ENCODE assay signal across 19 cellular contexts in the genomic region with DNA sequence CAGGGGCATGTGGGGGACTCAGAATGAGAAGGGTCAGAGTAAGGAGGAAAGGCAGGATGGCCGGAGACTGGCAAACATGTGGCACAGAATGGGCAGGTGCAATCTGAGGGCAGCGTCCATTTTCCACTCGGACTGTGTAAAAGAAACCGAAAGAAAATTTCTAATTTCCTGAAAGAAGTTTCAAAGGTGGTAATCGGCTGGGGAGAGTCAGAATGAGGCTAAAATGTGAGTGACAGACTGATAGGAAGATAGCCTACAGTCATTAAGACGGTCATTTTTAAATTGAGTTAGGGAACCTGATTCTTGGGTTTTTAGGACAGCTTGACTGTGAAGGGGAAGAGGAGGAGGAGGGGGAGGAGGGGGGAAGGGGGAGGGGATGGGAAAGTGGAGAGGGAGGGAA. TPM values are rescaled to one million over a fixed set of nuclear protein-coding genes. Genes with fewer than 3 reads are reported as not detected.
A peak's percentile ranks its signal among the peaks of the same experiment; 100 is the strongest.
DNase-seq lines count a peak whose midpoint lies in the region; ATAC-seq and FAIRE-seq lines count a peak whose summit lies in the region.
"Had no signal": no experiment of that assay in that cellular context is flagged by ENCODE, and none has a peak within 500 bp of the region (broad histone marks: within the 10 kb centered on the region; RNA-seq: fewer than 3 reads in every experiment).

No MANE protein-coding gene starts in this region.

- no peak for DNase-seq in activated T-cell treated with anti-CD3 and anti-CD28 coated beads, Interleukin-2, amount 50 U/mL, for 24 hours
- no peak for DNase-seq in activated T-cell treated with anti-CD3 and anti-CD28 coated beads for 4 hours
- peak; percentile 14 for DNase-seq in GM19239 (ENCODE audit: insufficient read length, low spot score)
- no peak for DNase-seq in activated naive CD8-positive, alpha-beta T cell treated with anti-CD3 and anti-CD28 coated beads for 36 hours
- no peak for DNase-seq in stimulated activated effector memory CD8-positive, alpha-beta T cell treated with anti-CD3 and anti-CD28 coated beads, Interleukin-12 subunit alpha, Interleukin-12 subunit beta, amount 100 ng/mL, for 72 hours (ENCODE audit: low spot score in 2 of 2)
- DNase-seq in NCI-H524 treated with DMSO at 0.1 percent for 48 hours (lab: John Stamatoyannopoulos, UW), result no peak
- no peak for DNase-seq in NCI-H510A (lab: John Stamatoyannopoulos, UW)
- DNase-seq: ACHN, adrenal gland, COR-L47, mesenchymal stem cell, NCI-H2081, NCI-H69, PC-9 had no signal

- FAIRE-seq in GM19239 (lab: Jason Lieb, UNC), result peak; percentile 69
- FAIRE-seq: HepG2, keratinocyte, urothelium cell line had no signal

- no peak overlapping the region for H3K4me3 Mint-ChIP-seq in activated T-cell treated with anti-CD3 and anti-CD28 coated beads, Interleukin-2, amount 50 U/mL, for 24 hours
- H3K4me3 Mint-ChIP-seq in activated naive CD8-positive, alpha-beta T cell treated with anti-CD3 and anti-CD28 coated beads for 36 hours, result no peak overlapping the region
- no peak overlapping the region for H3K4me3 Mint-ChIP-seq in stimulated activated effector memory CD8-positive, alpha-beta T cell treated with anti-CD3 and anti-CD28 coated beads, Interleukin-12 subunit alpha, Interleukin-12 subunit beta, amount 100 ng/mL, for 72 hours
- H3K4me3 Mint-ChIP-seq: neural crest cell had no signal

- H3K27me3 Mint-ChIP-seq in activated T-cell treated with anti-CD3 and anti-CD28 coated beads, Interleukin-2, amount 50 U/mL, for 24 hours, result no peaks in the 10 kb centered on the region
- H3K27me3 Mint-ChIP-seq in activated naive CD8-positive, alpha-beta T cell treated with anti-CD3 and anti-CD28 coated beads for 36 hours, result no peaks in the 10 kb centered on the region

- peaks cover 70% of the 10 kb centered on the region for H3K36me3 Mint-ChIP-seq in activated T-cell treated with anti-CD3 and anti-CD28 coated beads, Interleukin-2, amount 50 U/mL, for 24 hours (ENCODE audit: low read depth)
- peaks cover 21% of the 10 kb centered on the region for H3K36me3 Mint-ChIP-seq in activated naive CD8-positive, alpha-beta T cell treated with anti-CD3 and anti-CD28 coated beads for 36 hours
- H3K36me3 Mint-ChIP-seq in stimulated activated effector memory CD8-positive, alpha-beta T cell treated with anti-CD3 and anti-CD28 coated beads, Interleukin-12 subunit alpha, Interleukin-12 subunit beta, amount 100 ng/mL, for 72 hours, result peaks cover 39% of the 10 kb centered on the region

- no peak for ATAC-seq in stimulated activated effector memory CD8-positive, alpha-beta T cell treated with anti-CD3 and anti-CD28 coated beads, Interleukin-12 subunit alpha, Interleukin-12 subunit beta, amount 100 ng/mL, for 72 hours
- no peak for ATAC-seq in GM18858 (IDR thresholded peaks at IDR 0.05; ENCODE audit: unreplicated experiment)
- ATAC-seq: HepG2 had no signal

- H3K27ac Mint-ChIP-seq in activated T-cell treated with anti-CD3 and anti-CD28 coated beads, Interleukin-2, amount 50 U/mL, for 24 hours, result peak overlapping the region; percentile 72
- peak overlapping the region; percentile 23 for H3K27ac Mint-ChIP-seq in activated naive CD8-positive, alpha-beta T cell treated with anti-CD3 and anti-CD28 coated beads for 36 hours
- peak overlapping the region; percentile 82 for H3K27ac Mint-ChIP-seq in stimulated activated effector memory CD8-positive, alpha-beta T cell treated with anti-CD3 and anti-CD28 coated beads, Interleukin-12 subunit alpha, Interleukin-12 subunit beta, amount 100 ng/mL, for 72 hours

- H3K9me3 Mint-ChIP-seq in activated T-cell treated with anti-CD3 and anti-CD28 coated beads, Interleukin-2, amount 50 U/mL, for 24 hours, result no peaks in the 10 kb centered on the region
- peaks cover 2% of the 10 kb centered on the region for H3K9me3 Mint-ChIP-seq in activated naive CD8-positive, alpha-beta T cell treated with anti-CD3 and anti-CD28 coated beads for 36 hours
- H3K9me3 Mint-ChIP-seq in stimulated activated effector memory CD8-positive, alpha-beta T cell treated with anti-CD3 and anti-CD28 coated beads, Interleukin-12 subunit alpha, Interleukin-12 subunit beta, amount 100 ng/mL, for 72 hours, result no peaks in the 10 kb centered on the region
- H3K9me3 Mint-ChIP-seq: neural crest cell had no signal

- peaks cover 40% of the 10 kb centered on the region for H3K4me1 Mint-ChIP-seq in activated T-cell treated with anti-CD3 and anti-CD28 coated beads, Interleukin-2, amount 50 U/mL, for 24 hours (ENCODE audit: low read depth)
- peaks cover 24% of the 10 kb centered on the region for H3K4me1 Mint-ChIP-seq in activated naive CD8-positive, alpha-beta T cell treated with anti-CD3 and anti-CD28 coated beads for 36 hours
- H3K4me1 Mint-ChIP-seq in stimulated activated effector memory CD8-positive, alpha-beta T cell treated with anti-CD3 and anti-CD28 coated beads, Interleukin-12 subunit alpha, Interleukin-12 subunit beta, amount 100 ng/mL, for 72 hours, result peaks cover 35% of the 10 kb centered on the region
- H3K4me1 Mint-ChIP-seq: neural crest cell had no signal

RNA-seq across cellular contexts. Expression of gene COA6, which starts 23.6 kb away (rescaled TPM):
- total RNA-seq in activated naive CD8-positive, alpha-beta T cell treated with anti-CD3 and anti-CD28 coated beads for 36 hours, result 10 to 100 TPM; 60.0 to 63.7 TPM

Comparison
In these comparisons a context has a peak if more than half of its experiments do, and no peak if none do; other contexts are left out.
1. H3K27ac Mint-ChIP-seq: peak in every context shown above with its lines; median percentile 82 in stimulated activated effector memory CD8-positive, alpha-beta T cell treated with anti-CD3 and anti-CD28 coated beads, Interleukin-12 subunit alpha, Interleukin-12 subunit beta, amount 100 ng/mL, for 72 hours; 72 in activated T-cell treated with anti-CD3 and anti-CD28 coated beads, Interleukin-2, amount 50 U/mL, for 24 hours; 23 in activated naive CD8-positive, alpha-beta T cell treated with anti-CD3 and anti-CD28 coated beads for 36 hours.